ENCODE assay signal across 8 cellular contexts in genomic region chrX:15471016-15471415, GRCh38. TPM values are rescaled to one million over a fixed set of nuclear protein-coding genes. Genes with fewer than 3 reads are reported as not detected.
DNase-seq lines count a peak whose midpoint lies in the region; ATAC-seq and TF ChIP-seq lines count a peak whose summit lies in the region.

No MANE protein-coding gene starts in this region.

- H3K27me3 Mint-ChIP-seq in HFFc6 (ENCODE audit: insufficient read depth): no peaks in the 10 kb centered on the region

- TF ChIP-seq CTCF in GM10248 (IDR thresholded peaks at IDR 0.05; ENCODE audit: control extremely low read depth, extremely low read depth, low read depth, missing control alignments): peak; percentile 62
- peak; percentile 81 for TF ChIP-seq CTCF in HFFc6 (IDR thresholded peaks at IDR 0.05)

- H3K4me3 Mint-ChIP-seq in HFFc6: no peak overlapping the region

- no peaks in the 10 kb centered on the region for H3K9me3 Mint-ChIP-seq in HFFc6

- peak; percentile 85 for ATAC-seq in left colon

- CTCF ChIA-PET in GM10248 (lab: Yijun Ruan, JAX): interaction anchor here (0.6 to 8.1 kb wide), 14 partner anchors 10 to 345 kb away, joined by 3 to 124 read pairs (median 4); partner anchors contain the start of genes PIGA and PIR

- peaks cover 14% of the 10 kb centered on the region for H3K4me1 Mint-ChIP-seq in HFFc6 (ENCODE audit: low read depth)

- no peaks in the 10 kb centered on the region for H3K36me3 Mint-ChIP-seq in HFFc6 (ENCODE audit: low read depth)

- no peak overlapping the region for H3K27ac Mint-ChIP-seq in HFFc6

- DNase-seq in GM10248 (ENCODE audit: extremely low spot score) (peak; percentile 48), HFFc6 (peak; percentile 50), NCI-H1694 (lab: John Stamatoyannopoulos, UW) (peak; percentile 43), cerebellar cortex (ENCODE audit: low spot score) (peak; percentile 66), left colon (peak; percentile 36 to 65), GM19240 (ENCODE audit: insufficient read length, low spot score) (no peak)
- DNase-seq in activated CD4-positive, CD25-positive, alpha-beta regulatory T cell treated with anti-CD3 and anti-CD28 coated beads, Interleukin-2, amount 50 U/mL, for 16 hours (ENCODE audit: low read depth, low spot score): peak; percentile 10
- DNase-seq in stimulated activated CD4-positive, alpha-beta T cell treated with anti-CD3 and anti-CD28 coated beads, TNF-alpha, amount 100 ng/mL, for 24 hours (ENCODE audit: low read depth in 3 of 3): peak; percentile 22 to 44 (median 23)

- POLR2A ChIA-PET in GM10248 (lab: Yijun Ruan, JAX): no interaction called here

- intact Hi-C loops in left colon (cut with DNase I, micrococcal nuclease): no loop called here

RNA-seq across cellular contexts. Expression of gene PIR, which starts 22.1 kb away (rescaled TPM):
- 1 to 10 TPM; 4.3 to 8.8 (median 6.7) TPM for total RNA-seq in HFFc6 (2021; fragmentation: NEBNext Ultra II Directional; extraction: Animal tissue kit (Norgen Biotek cat#: 25700))
- total RNA-seq in left colon: 1 to 10 TPM; 5.4 to 7.9 TPM

RNA-seq across cellular contexts. Expression of gene BMX, which starts 29.6 kb away (rescaled TPM):
- total RNA-seq in HFFc6 (2021; fragmentation: NEBNext Ultra II Directional; extraction: Animal tissue kit (Norgen Biotek cat#: 25700)): not detected
- total RNA-seq in left colon: 1 to 10 TPM; 2.2 to 3.1 TPM
